In the genomic region with DNA sequence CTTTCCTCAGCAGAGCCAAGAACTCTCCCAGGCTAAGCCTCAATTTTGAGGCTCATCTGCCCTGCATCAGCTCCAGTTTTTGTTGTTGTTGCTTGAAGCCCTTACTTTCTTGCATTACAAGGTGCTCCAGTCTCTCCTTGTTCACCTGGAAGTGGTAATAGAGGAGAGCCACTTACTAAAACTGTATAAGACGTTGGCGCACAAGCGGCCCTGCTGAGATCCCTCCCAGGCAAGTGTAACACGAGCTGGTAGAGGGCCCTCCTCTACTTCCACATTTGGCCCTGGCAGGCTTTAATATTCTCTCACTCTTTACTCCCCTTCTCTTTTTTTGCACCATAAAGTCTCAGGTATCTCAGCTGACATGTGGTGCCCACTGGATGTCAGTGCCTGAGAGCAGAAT, we compare ENCODE assay signal across 31 cellular contexts. TPM values are rescaled to one million over a fixed set of nuclear protein-coding genes. Genes with fewer than 3 reads are reported as not detected.
"Had no signal": no experiment of that assay in that cellular context is flagged by ENCODE, and none has a peak within 500 bp of the region (broad histone marks: within the 10 kb centered on the region; RNA-seq: fewer than 3 reads in every experiment).

No MANE protein-coding gene starts in this region.

- H3K4me3 ChIP-seq: adrenal gland, ascending aorta, cardiac muscle cell, colonic mucosa, dorsolateral prefrontal cortex, gastrocnemius medialis, left ventricle myocardium inferior, lung, skin epidermis, testis, vagina had no signal

- H3K9me3 ChIP-seq: adrenal gland, ascending aorta, colonic mucosa, gastrocnemius medialis, left ventricle myocardium inferior, testis, vagina had no signal

- DNase-seq: activated CD4-positive, alpha-beta T cell treated with anti-CD3 and anti-CD28 coated beads for 48 hours; activated CD4-positive, alpha-beta T cell treated with anti-CD3 and anti-CD28 coated beads, Interleukin-2, amount 50 U/mL, for 48 hours; activated CD8-positive, alpha-beta memory T cell treated with anti-CD3 and anti-CD28 coated beads for 24 hours; activated effector memory CD4-positive, alpha-beta T cell treated with Interleukin-2 at 50 U/mL for 16 hours; activated naive CD4-positive, alpha-beta T cell treated with anti-CD3 and anti-CD28 coated beads for 36 hours; activated naive CD8-positive, alpha-beta T cell treated with anti-CD3 and anti-CD28 coated beads for 36 hours; adrenal gland; cerebellar nuclear complex; colonic mucosa; dorsolateral prefrontal cortex; effector memory CD4-positive, alpha-beta T cell; gastrocnemius medialis; glutamatergic neuron; left ventricle myocardium inferior; mesendoderm; natural killer cell; stimulated activated CD4-positive, alpha-beta T cell treated with anti-CD3 and anti-CD28 coated beads, Interleukin-12 subunit alpha, Interleukin-12 subunit beta, amount 100 ng/mL, for 4 hours; stimulated activated CD4-positive, alpha-beta T cell treated with anti-CD3 and anti-CD28 coated beads, Interleukin-4, amount 100 ng/mL, for 1 hour; stimulated activated naive CD8-positive, alpha-beta T cell treated with anti-CD3 and anti-CD28 coated beads, Interleukin-15, Interleukin-2, amounts not matched to agents 100 U/mL and 50 U/mL, for 24 hours; testis had no signal

- H3K4me1 ChIP-seq: adrenal gland, ascending aorta, colonic mucosa, gastrocnemius medialis, left ventricle myocardium inferior, testis, vagina had no signal

- H3K27me3 ChIP-seq: adrenal gland, ascending aorta, cardiac muscle cell, colonic mucosa, dorsolateral prefrontal cortex, gastrocnemius medialis, testis, vagina had no signal

- H3K36me3 ChIP-seq: adrenal gland, ascending aorta, cardiac muscle cell, colonic mucosa, gastrocnemius medialis, left ventricle myocardium inferior, vagina had no signal

- H3K27ac ChIP-seq: adrenal gland, ascending aorta, cardiac muscle cell, colonic mucosa, dorsolateral prefrontal cortex, gastrocnemius medialis, left ventricle myocardium inferior, skin epidermis, testis, vagina had no signal

RNA-seq across cellular contexts. Expression of a gene that starts 19.5 kb away (rescaled TPM):
- total RNA-seq: activated naive CD4-positive, alpha-beta T cell treated with anti-CD3 and anti-CD28 coated beads for 36 hours; activated naive CD8-positive, alpha-beta T cell treated with anti-CD3 and anti-CD28 coated beads for 36 hours; adrenal gland; ascending aorta; cardiac muscle cell; colonic mucosa; dorsolateral prefrontal cortex; epithelial cell of proximal tubule; gastrocnemius medialis; left ventricle myocardium inferior; lung; mononuclear cell; natural killer cell; osteoblast; progenitor cell of endocrine pancreas; renal cortical epithelial cell; sciatic nerve; vagina had no signal

RNA-seq across cellular contexts. Expression of a gene that starts 24.0 kb away (rescaled TPM):
- total RNA-seq: ascending aorta, colonic mucosa, gastrocnemius medialis had no signal

RNA-seq across cellular contexts. Expression of a gene that starts 24.5 kb away (rescaled TPM):
- total RNA-seq: activated naive CD4-positive, alpha-beta T cell treated with anti-CD3 and anti-CD28 coated beads for 36 hours; activated naive CD8-positive, alpha-beta T cell treated with anti-CD3 and anti-CD28 coated beads for 36 hours; mononuclear cell had no signal
